In genomic region chr3:39208463-39209055, GRCh38 we compare ENCODE assay signal across 1 cellular context.
TF ChIP-seq lines count a peak whose summit lies in the region.

No MANE protein-coding gene starts in this region.

TF ChIP-seq in GM12878, 131 proteins besides CTCF, POLR2A, EP300 and RAD21:
- TF ChIP-seq ELK1 (IDR thresholded peaks at IDR 0.05; ENCODE audit: low read depth, low read length) (no peak), RFX5 (IDR thresholded peaks at IDR 0.05; ENCODE audit: low read depth, low read length) (no peak), ETV6 (conservative IDR thresholded peaks at IDR 0.05 in 1 of 2, IDR thresholded peaks at IDR 0.05 in 1 of 2; ENCODE audit: borderline replicate concordance in 1 of 2, low read depth in 1 of 2) (no peak), DPF2 (IDR thresholded peaks at IDR 0.05) (no peak), LARP7 (IDR thresholded peaks at IDR 0.05) (no peak), ZZZ3 (IDR thresholded peaks at IDR 0.05; ENCODE audit: control insufficient read depth, insufficient read length, low read depth) (no peak), SMC3 (IDR thresholded peaks at IDR 0.05; ENCODE audit: borderline replicate concordance, low read length) (peak; percentile 77), YY1 (IDR thresholded peaks at IDR 0.05; ENCODE audit: low read depth, low read length) (peak; percentile 45; the same call in 1 of the 2 replicates), RELA (IDR thresholded peaks at IDR 0.05; ENCODE audit: borderline replicate concordance, partially characterized antibody) (no peak), SRF (IDR thresholded peaks at IDR 0.05; ENCODE audit: low read depth in 2 of 2, low read length in 2 of 2) (no peak), ZBTB4 (CRISPR knock-in tag; IDR thresholded peaks at IDR 0.05) (no peak)
